In the genomic region with DNA sequence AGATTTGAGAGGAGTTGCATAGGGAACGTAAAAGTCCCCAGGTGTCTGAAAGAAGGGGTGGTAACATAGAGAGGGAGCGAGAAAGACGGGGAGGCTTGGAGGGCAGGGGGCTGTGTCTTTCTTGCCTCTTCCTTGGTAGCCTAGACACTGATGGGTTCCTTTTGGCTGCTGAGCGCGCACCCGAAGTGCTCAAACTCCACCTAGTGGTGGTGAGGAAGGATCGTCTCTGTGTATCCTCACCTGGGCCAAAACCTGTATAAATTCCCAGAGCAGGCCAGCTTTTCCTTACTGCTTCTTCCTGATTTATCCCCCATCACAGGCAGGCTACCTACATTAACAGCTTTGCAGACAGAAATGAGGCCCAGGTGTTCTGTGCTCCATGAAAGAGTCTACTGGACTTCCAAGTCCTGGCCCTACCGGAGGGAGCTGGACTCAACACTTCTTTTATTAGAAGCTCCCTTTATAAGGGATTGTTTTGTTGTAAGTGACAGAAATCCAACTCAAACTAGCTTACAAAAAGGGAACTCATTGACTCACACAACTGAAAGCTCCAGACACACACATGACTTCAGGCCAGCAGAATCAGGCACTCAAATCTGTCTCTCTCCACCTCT, we compare ENCODE assay signal across 9 cellular contexts. TPM values are rescaled to one million over a fixed set of nuclear protein-coding genes. Genes with fewer than 3 reads are reported as not detected.
DNase-seq lines count a peak whose midpoint lies in the region; ATAC-seq and TF ChIP-seq lines count a peak whose summit lies in the region.
"Had no signal": no experiment of that assay in that cellular context is flagged by ENCODE, and none has a peak within 500 bp of the region (broad histone marks: within the 10 kb centered on the region; RNA-seq: fewer than 3 reads in every experiment).

No MANE protein-coding gene starts in this region.

- H4K20me1 ChIP-seq in hepatocyte (ENCODE audit: insufficient read depth, poor library complexity, severe bottlenecking) (no peaks in the 10 kb centered on the region), smooth muscle cell (ENCODE audit: low read depth) (no peaks in the 10 kb centered on the region)

- no peaks in the 10 kb centered on the region for H3K79me2 ChIP-seq in hepatocyte
- no peaks in the 10 kb centered on the region for H3K79me2 ChIP-seq in smooth muscle cell (ENCODE audit: low read depth)

- H3K27me3 Mint-ChIP-seq in T-helper 2 cell treated with Interferon-gamma antibody and Interleukin-4, amounts not matched to agents 5 μg/mL and 100 μg/mL, for 36 hours (ENCODE audit: low read depth), result no peaks in the 10 kb centered on the region

- intact Hi-C loops in A673 (cut with micrococcal nuclease; ENCODE audit: unreplicated experiment), result loop anchor here (2.0 to 5.0 kb wide), 2 partner anchors 78 to 218 kb away; no protein-coding TSS in a partner anchor

- peak; percentile 58 for ATAC-seq in GM18502 (IDR thresholded peaks at IDR 0.05; ENCODE audit: poor library complexity, unreplicated experiment)
- ATAC-seq in HG02759 (IDR thresholded peaks at IDR 0.05; ENCODE audit: unreplicated experiment), result no peak

- no peak overlapping the region for H3K9ac ChIP-seq in smooth muscle cell (ENCODE audit: low read depth)

- no peaks in the 10 kb centered on the region for H3K9me2 ChIP-seq in hepatocyte (replicated peaks; ENCODE audit: insufficient read depth)

- H3K9me3 ChIP-seq in A673 (ENCODE audit: low read depth, low read length, poor library complexity, severe bottlenecking), result no peaks in the 10 kb centered on the region
- H3K9me3 ChIP-seq in hepatocyte (ENCODE audit: low read depth), result no peaks in the 10 kb centered on the region
- H3K9me3 ChIP-seq in smooth muscle cell (replicated peaks; ENCODE audit: low read depth), result no peaks in the 10 kb centered on the region

- H2AFZ ChIP-seq in hepatocyte (no peak overlapping the region), smooth muscle cell (ENCODE audit: low read depth) (peak overlapping the region; percentile 62)

- peaks cover 9% of the 10 kb centered on the region for H3K4me1 Mint-ChIP-seq in T-helper 2 cell treated with Interferon-gamma antibody and Interleukin-4, amounts not matched to agents 5 μg/mL and 100 μg/mL, for 36 hours (ENCODE audit: low read depth)

- POLR2A ChIA-PET in A673 (lab: Charles Lee; ENCODE audit: low non-redundant PET), result no interaction called here

- H3K9me3 Mint-ChIP-seq in T-helper 2 cell treated with Interferon-gamma antibody and Interleukin-4, amounts not matched to agents 5 μg/mL and 100 μg/mL, for 36 hours, result no peaks in the 10 kb centered on the region

- in situ Hi-C loops in astrocyte of the cerebellum (cut with HindIII; ENCODE audit: low sequenced_read_pairs), result loop anchor here (10.0 to 25.0 kb wide), 3 partner anchors 56 to 188 kb away; partner anchors contain the start of genes ALOXE3, BORCS6, CTC1 and HES7

- H3K27ac ChIP-seq in A673 (ENCODE audit: low read depth, low read length, poor library complexity, severe bottlenecking) (no peak overlapping the region), hepatocyte (no peak overlapping the region), smooth muscle cell (ENCODE audit: low read depth) (no peak overlapping the region)

- CTCF ChIA-PET in A673 (lab: Charles Lee), result interaction anchor here (0.6 kb wide), 1 partner anchor 25 kb away, joined by 3 read pairs; no protein-coding TSS in a partner anchor

- no peaks in the 10 kb centered on the region for H3K36me3 Mint-ChIP-seq in T-helper 2 cell treated with Interferon-gamma antibody and Interleukin-4, amounts not matched to agents 5 μg/mL and 100 μg/mL, for 36 hours (ENCODE audit: low read depth)

- BruUV-seq in A673 (replicated peaks; lab: Mats Ljungman, UMichigan), result no TSS peak

- H3K27me3 ChIP-seq in A673 (replicated peaks; ENCODE audit: insufficient read depth, low read depth, low read length, poor library complexity), result no peaks in the 10 kb centered on the region
- H3K27me3 ChIP-seq in hepatocyte, result no peaks in the 10 kb centered on the region
- no peaks in the 10 kb centered on the region for H3K27me3 ChIP-seq in smooth muscle cell (ENCODE audit: low read depth)

- no peak overlapping the region for H3K4me2 ChIP-seq in hepatocyte
- no peak overlapping the region for H3K4me2 ChIP-seq in smooth muscle cell

- peak overlapping the region; percentile 7 for H3K27ac Mint-ChIP-seq in T-helper 2 cell treated with Interferon-gamma antibody and Interleukin-4, amounts not matched to agents 5 μg/mL and 100 μg/mL, for 36 hours

- H3K4me1 ChIP-seq in A673 (ENCODE audit: insufficient read depth, low read length, poor library complexity, severe bottlenecking), result no peaks in the 10 kb centered on the region
- H3K4me1 ChIP-seq in hepatocyte (ENCODE audit: insufficient read depth), result no peaks in the 10 kb centered on the region
- H3K4me1 ChIP-seq in smooth muscle cell (ENCODE audit: low read depth), result no peaks in the 10 kb centered on the region

- no peaks in the 10 kb centered on the region for H3K36me3 ChIP-seq in A673 (ENCODE audit: insufficient read depth, low read length, poor library complexity, severe bottlenecking)
- H3K36me3 ChIP-seq in hepatocyte (replicated peaks; ENCODE audit: insufficient read depth, low read depth), result no peaks in the 10 kb centered on the region
- no peaks in the 10 kb centered on the region for H3K36me3 ChIP-seq in smooth muscle cell (ENCODE audit: low read depth)

- peak; percentile 87 for TF ChIP-seq CTCF in A673 (conservative IDR thresholded peaks at IDR 0.05; ENCODE audit: low read depth, low read length)
- TF ChIP-seq CTCF in astrocyte of the cerebellum (IDR thresholded peaks at IDR 0.05; ENCODE audit: low read depth, low read length, missing control alignments), result peak; percentile 89
- TF ChIP-seq CTCF in hepatocyte (IDR thresholded peaks at IDR 0.05; ENCODE audit: poor library complexity), result peak; percentile 84
- peak; percentile 72 for TF ChIP-seq CTCF in smooth muscle cell (IDR thresholded peaks at IDR 0.05; ENCODE audit: borderline replicate concordance, insufficient read depth, poor library complexity, severe bottlenecking)

- no peaks in the 10 kb centered on the region for H3F3A ChIP-seq in smooth muscle cell (ENCODE audit: low read depth)

- H3K4me3 ChIP-seq in A673 (ENCODE audit: low read depth, low read length, poor library complexity, severe bottlenecking), result no peak overlapping the region
- no peak overlapping the region for H3K4me3 ChIP-seq in astrocyte of the cerebellum (ENCODE audit: low read depth, low read length)
- H3K4me3 ChIP-seq in hepatocyte, result no peak overlapping the region
- H3K4me3 ChIP-seq in smooth muscle cell, result no peak overlapping the region

- DNase-seq in A673 (ENCODE audit: low spot score) (peak; percentile 83), NCI-H1092 (lab: John Stamatoyannopoulos, UW) (peak; percentile 20), astrocyte of the cerebellum (ENCODE audit: low read depth) (peak; percentile 32), hepatocyte (ENCODE audit: low spot score) (peak; percentile 82), smooth muscle cell (lab: John Stamatoyannopoulos, UW; ENCODE audit: unreplicated experiment) (no peak)
- DNase-seq in T-helper 2 cell treated with Interferon-gamma antibody and Interleukin-4, amounts not matched to agents 5 μg/mL and 100 μg/mL, for 36 hours (ENCODE audit: low spot score), result peak; percentile 42

- WGBS in hepatocyte (ENCODE audit: low lambda C conversion rate, missing lambda C conversion rate), result 11% methylated on average over 8 of the region's 8 CpGs
- 13% methylated on average over 8 of the region's 8 CpGs for WGBS in smooth muscle cell (ENCODE audit: low lambda C conversion rate)

- no peak overlapping the region for H3K4me3 Mint-ChIP-seq in T-helper 2 cell treated with Interferon-gamma antibody and Interleukin-4, amounts not matched to agents 5 μg/mL and 100 μg/mL, for 36 hours

RNA-seq across cellular contexts. Expression of gene SLC25A35, which starts 5.5 kb away (rescaled TPM):
- total RNA-seq in A673 (2021) (1.3 and 2.0 TPM in 2 replicates), hepatocyte (0.52 and 1.6 TPM in 2 replicates), smooth muscle cell (0.90 and 1.6 TPM in 2 replicates)
- polyA plus RNA-seq in hepatocyte (1.9 and 3.0 TPM in 2 replicates), smooth muscle cell (2.1 and 2.6 TPM in 2 replicates)

RNA-seq across cellular contexts. Expression of gene ARHGEF15, which starts 9.3 kb away (rescaled TPM):
- total RNA-seq in A673 (2021) (not detected in 2 replicates), hepatocyte (0.03 and 0.12 TPM in 2 replicates), smooth muscle cell (not detected in 2 replicates)
- polyA plus RNA-seq in hepatocyte (0.32 TPM in 1 of 2 replicates, not detected in the other), smooth muscle cell (0.11 TPM in 1 of 2 replicates, not detected in the other)

RNA-seq across cellular contexts. Expression of gene RANGRF, which starts 12.3 kb away (rescaled TPM):
- total RNA-seq in A673 (2021), result 26.8 and 33.6 TPM in 2 replicates
- total RNA-seq in hepatocyte, result 7.9 and 17.6 TPM in 2 replicates
- 41.9 and 42.5 TPM in 2 replicates for polyA plus RNA-seq in hepatocyte
- 10.1 and 13.4 TPM in 2 replicates for total RNA-seq in smooth muscle cell
- polyA plus RNA-seq in smooth muscle cell, result 36.0 and 44.9 TPM in 2 replicates

RNA-seq across cellular contexts. Expression of gene ODF4, which starts 38.9 kb away (rescaled TPM):
- total RNA-seq in A673 (2021) (not detected in 2 replicates), hepatocyte (not detected in 2 replicates), smooth muscle cell (not detected in 2 replicates)
- polyA plus RNA-seq in hepatocyte (not detected in 2 replicates), smooth muscle cell (not detected in 2 replicates)
- total RNA-seq: skeletal muscle tissue had no signal

RNA-seq across cellular contexts. Expression of gene PFAS, which starts 51.6 kb away (rescaled TPM):
- total RNA-seq in A673 (2021) (163 and 165 TPM in 2 replicates), hepatocyte (10.5 and 18.8 TPM in 2 replicates), smooth muscle cell (9.9 and 22.1 TPM in 2 replicates)
- polyA plus RNA-seq in hepatocyte (13.6 and 16.1 TPM in 2 replicates), smooth muscle cell (10.4 and 12.8 TPM in 2 replicates)
